ENCODE assay signal across 1 cellular context in the genomic region with DNA sequence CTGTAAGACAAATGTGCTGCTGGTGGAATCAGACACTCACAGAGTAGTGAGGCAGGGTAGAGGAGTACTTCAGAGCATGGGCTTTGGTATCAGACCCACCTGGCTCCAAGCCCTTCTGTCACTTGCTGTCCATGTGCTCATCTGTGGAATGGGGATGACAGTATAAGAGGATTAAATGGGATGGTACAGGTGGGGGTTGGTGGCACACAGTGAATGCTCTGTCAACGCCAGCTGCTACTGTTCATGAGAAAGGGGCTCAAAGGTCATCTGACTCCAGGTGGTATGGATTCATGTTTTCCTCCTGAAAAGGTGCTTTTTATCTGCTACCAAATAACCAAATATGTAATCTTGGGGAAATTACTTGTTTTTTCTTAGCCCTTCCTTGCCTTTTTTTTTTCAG.
TF ChIP-seq lines count a peak whose summit lies in the region.

No MANE protein-coding gene starts in this region.

TF ChIP-seq in HepG2, 621 proteins besides CTCF, POLR2A, EP300 and RAD21:
- TF ChIP-seq, protein P1, sequence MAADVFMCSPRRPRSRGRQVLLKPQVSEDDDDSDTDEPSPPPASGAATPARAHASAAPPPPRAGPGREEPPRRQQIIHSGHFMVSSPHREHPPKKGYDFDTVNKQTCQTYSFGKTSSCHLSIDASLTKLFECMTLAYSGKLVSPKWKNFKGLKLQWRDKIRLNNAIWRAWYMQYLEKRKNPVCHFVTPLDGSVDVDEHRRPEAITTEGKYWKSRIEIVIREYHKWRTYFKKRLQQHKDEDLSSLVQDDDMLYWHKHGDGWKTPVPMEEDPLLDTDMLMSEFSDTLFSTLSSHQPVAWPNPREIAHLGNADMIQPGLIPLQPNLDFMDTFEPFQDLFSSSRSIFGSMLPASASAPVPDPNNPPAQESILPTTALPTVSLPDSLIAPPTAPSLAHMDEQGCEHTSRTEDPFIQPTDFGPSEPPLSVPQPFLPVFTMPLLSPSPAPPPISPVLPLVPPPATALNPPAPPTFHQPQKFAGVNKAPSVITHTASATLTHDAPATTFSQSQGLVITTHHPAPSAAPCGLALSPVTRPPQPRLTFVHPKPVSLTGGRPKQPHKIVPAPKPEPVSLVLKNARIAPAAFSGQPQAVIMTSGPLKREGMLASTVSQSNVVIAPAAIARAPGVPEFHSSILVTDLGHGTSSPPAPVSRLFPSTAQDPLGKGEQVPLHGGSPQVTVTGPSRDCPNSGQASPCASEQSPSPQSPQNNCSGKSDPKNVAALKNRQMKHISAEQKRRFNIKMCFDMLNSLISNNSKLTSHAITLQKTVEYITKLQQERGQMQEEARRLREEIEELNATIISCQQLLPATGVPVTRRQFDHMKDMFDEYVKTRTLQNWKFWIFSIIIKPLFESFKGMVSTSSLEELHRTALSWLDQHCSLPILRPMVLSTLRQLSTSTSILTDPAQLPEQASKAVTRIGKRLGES (CRISPR knock-in tag; IDR thresholded peaks at IDR 0.05; ENCODE audit: borderline replicate concordance): no peak
- peak; percentile 48; the same call in 1 of the 2 replicates for TF ChIP-seq HNF4G (IDR thresholded peaks at IDR 0.05; ENCODE audit: borderline replicate concordance, low read depth, low read length)
- no peak for TF ChIP-seq HNF4G (CRISPR knock-in tag; IDR thresholded peaks at IDR 0.05; ENCODE audit: borderline replicate concordance, low read depth)
- no peak for TF ChIP-seq THYN1 (CRISPR knock-in tag; IDR thresholded peaks at IDR 0.05; ENCODE audit: borderline replicate concordance, low read depth)
- TF ChIP-seq, protein P2, sequence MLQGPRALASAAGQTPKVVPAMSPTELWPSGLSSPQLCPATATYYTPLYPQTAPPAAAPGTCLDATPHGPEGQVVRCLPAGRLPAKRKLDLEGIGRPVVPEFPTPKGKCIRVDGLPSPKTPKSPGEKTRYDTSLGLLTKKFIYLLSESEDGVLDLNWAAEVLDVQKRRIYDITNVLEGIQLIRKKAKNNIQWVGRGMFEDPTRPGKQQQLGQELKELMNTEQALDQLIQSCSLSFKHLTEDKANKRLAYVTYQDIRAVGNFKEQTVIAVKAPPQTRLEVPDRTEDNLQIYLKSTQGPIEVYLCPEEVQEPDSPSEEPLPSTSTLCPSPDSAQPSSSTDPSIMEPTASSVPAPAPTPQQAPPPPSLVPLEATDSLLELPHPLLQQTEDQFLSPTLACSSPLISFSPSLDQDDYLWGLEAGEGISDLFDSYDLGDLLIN (CRISPR knock-in tag; IDR thresholded peaks at IDR 0.05; ENCODE audit: borderline replicate concordance): no peak
- no peak for TF ChIP-seq ZNF225 (CRISPR knock-in tag; IDR thresholded peaks at IDR 0.05)
- TF ChIP-seq, protein P3, sequence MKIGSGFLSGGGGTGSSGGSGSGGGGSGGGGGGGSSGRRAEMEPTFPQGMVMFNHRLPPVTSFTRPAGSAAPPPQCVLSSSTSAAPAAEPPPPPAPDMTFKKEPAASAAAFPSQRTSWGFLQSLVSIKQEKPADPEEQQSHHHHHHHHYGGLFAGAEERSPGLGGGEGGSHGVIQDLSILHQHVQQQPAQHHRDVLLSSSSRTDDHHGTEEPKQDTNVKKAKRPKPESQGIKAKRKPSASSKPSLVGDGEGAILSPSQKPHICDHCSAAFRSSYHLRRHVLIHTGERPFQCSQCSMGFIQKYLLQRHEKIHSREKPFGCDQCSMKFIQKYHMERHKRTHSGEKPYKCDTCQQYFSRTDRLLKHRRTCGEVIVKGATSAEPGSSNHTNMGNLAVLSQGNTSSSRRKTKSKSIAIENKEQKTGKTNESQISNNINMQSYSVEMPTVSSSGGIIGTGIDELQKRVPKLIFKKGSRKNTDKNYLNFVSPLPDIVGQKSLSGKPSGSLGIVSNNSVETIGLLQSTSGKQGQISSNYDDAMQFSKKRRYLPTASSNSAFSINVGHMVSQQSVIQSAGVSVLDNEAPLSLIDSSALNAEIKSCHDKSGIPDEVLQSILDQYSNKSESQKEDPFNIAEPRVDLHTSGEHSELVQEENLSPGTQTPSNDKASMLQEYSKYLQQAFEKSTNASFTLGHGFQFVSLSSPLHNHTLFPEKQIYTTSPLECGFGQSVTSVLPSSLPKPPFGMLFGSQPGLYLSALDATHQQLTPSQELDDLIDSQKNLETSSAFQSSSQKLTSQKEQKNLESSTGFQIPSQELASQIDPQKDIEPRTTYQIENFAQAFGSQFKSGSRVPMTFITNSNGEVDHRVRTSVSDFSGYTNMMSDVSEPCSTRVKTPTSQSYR (CRISPR knock-in tag; IDR thresholded peaks at IDR 0.05; ENCODE audit: borderline replicate concordance): peak; percentile 74; the same call in 1 of the 2 replicates
- no peak for TF ChIP-seq ZNF30 (CRISPR knock-in tag; IDR thresholded peaks at IDR 0.05)
- no peak for TF ChIP-seq NR2F1 (CRISPR knock-in tag; IDR thresholded peaks at IDR 0.05)
- TF ChIP-seq, protein P4, sequence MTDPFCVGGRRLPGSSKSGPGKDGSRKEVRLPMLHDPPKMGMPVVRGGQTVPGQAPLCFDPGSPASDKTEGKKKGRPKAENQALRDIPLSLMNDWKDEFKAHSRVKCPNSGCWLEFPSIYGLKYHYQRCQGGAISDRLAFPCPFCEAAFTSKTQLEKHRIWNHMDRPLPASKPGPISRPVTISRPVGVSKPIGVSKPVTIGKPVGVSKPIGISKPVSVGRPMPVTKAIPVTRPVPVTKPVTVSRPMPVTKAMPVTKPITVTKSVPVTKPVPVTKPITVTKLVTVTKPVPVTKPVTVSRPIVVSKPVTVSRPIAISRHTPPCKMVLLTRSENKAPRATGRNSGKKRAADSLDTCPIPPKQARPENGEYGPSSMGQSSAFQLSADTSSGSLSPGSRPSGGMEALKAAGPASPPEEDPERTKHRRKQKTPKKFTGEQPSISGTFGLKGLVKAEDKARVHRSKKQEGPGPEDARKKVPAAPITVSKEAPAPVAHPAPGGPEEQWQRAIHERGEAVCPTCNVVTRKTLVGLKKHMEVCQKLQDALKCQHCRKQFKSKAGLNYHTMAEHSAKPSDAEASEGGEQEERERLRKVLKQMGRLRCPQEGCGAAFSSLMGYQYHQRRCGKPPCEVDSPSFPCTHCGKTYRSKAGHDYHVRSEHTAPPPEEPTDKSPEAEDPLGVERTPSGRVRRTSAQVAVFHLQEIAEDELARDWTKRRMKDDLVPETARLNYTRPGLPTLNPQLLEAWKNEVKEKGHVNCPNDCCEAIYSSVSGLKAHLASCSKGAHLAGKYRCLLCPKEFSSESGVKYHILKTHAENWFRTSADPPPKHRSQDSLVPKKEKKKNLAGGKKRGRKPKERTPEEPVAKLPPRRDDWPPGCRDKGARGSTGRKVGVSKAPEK (CRISPR knock-in tag; IDR thresholded peaks at IDR 0.05; ENCODE audit: borderline replicate concordance): no peak
- TF ChIP-seq, protein P5, sequence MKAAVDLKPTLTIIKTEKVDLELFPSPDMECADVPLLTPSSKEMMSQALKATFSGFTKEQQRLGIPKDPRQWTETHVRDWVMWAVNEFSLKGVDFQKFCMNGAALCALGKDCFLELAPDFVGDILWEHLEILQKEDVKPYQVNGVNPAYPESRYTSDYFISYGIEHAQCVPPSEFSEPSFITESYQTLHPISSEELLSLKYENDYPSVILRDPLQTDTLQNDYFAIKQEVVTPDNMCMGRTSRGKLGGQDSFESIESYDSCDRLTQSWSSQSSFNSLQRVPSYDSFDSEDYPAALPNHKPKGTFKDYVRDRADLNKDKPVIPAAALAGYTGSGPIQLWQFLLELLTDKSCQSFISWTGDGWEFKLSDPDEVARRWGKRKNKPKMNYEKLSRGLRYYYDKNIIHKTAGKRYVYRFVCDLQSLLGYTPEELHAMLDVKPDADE (CRISPR knock-in tag; IDR thresholded peaks at IDR 0.05): no peak
- no peak for TF ChIP-seq ZFP90 (CRISPR knock-in tag; IDR thresholded peaks at IDR 0.05; ENCODE audit: borderline replicate concordance)
- TF ChIP-seq MEIS2 (CRISPR knock-in tag; IDR thresholded peaks at IDR 0.05): no peak
- no peak for TF ChIP-seq NFYB (CRISPR knock-in tag; IDR thresholded peaks at IDR 0.05)
- no peak for TF ChIP-seq SUZ12 (IDR thresholded peaks at IDR 0.05; ENCODE audit: low read depth, low read length)
- TF ChIP-seq, protein P6, sequence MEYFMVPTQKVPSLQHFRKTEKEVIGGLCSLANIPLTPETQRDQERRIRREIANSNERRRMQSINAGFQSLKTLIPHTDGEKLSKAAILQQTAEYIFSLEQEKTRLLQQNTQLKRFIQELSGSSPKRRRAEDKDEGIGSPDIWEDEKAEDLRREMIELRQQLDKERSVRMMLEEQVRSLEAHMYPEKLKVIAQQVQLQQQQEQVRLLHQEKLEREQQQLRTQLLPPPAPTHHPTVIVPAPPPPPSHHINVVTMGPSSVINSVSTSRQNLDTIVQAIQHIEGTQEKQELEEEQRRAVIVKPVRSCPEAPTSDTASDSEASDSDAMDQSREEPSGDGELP (IDR thresholded peaks at IDR 0.05; ENCODE audit: borderline replicate concordance, low read depth): peak; percentile 70; the same call in 1 of the 2 replicates
- TF ChIP-seq ZNF879 (CRISPR knock-in tag; IDR thresholded peaks at IDR 0.05): no peak
- peak; percentile 65 for TF ChIP-seq HNF4A (CRISPR knock-in tag; IDR thresholded peaks at IDR 0.05)
- TF ChIP-seq ZNF629 (CRISPR knock-in tag; conservative IDR thresholded peaks at IDR 0.05): peak; percentile 85
- peak; percentile 46; the same call in 1 of the 2 replicates for TF ChIP-seq KDM1A (CRISPR knock-in tag; IDR thresholded peaks at IDR 0.05)
- TF ChIP-seq HOXA9 (CRISPR knock-in tag; IDR thresholded peaks at IDR 0.05; ENCODE audit: borderline replicate concordance): no peak
- no peak for TF ChIP-seq SOX5 (CRISPR knock-in tag; IDR thresholded peaks at IDR 0.05; ENCODE audit: borderline replicate concordance)
- TF ChIP-seq, protein P7, sequence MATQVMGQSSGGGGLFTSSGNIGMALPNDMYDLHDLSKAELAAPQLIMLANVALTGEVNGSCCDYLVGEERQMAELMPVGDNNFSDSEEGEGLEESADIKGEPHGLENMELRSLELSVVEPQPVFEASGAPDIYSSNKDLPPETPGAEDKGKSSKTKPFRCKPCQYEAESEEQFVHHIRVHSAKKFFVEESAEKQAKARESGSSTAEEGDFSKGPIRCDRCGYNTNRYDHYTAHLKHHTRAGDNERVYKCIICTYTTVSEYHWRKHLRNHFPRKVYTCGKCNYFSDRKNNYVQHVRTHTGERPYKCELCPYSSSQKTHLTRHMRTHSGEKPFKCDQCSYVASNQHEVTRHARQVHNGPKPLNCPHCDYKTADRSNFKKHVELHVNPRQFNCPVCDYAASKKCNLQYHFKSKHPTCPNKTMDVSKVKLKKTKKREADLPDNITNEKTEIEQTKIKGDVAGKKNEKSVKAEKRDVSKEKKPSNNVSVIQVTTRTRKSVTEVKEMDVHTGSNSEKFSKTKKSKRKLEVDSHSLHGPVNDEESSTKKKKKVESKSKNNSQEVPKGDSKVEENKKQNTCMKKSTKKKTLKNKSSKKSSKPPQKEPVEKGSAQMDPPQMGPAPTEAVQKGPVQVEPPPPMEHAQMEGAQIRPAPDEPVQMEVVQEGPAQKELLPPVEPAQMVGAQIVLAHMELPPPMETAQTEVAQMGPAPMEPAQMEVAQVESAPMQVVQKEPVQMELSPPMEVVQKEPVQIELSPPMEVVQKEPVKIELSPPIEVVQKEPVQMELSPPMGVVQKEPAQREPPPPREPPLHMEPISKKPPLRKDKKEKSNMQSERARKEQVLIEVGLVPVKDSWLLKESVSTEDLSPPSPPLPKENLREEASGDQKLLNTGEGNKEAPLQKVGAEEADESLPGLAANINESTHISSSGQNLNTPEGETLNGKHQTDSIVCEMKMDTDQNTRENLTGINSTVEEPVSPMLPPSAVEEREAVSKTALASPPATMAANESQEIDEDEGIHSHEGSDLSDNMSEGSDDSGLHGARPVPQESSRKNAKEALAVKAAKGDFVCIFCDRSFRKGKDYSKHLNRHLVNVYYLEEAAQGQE (IDR thresholded peaks at IDR 0.05; ENCODE audit: borderline replicate concordance in 1 of 2, low read depth in 1 of 2, low read length in 2 of 2): no peak
- no peak for TF ChIP-seq ZNF777 (CRISPR knock-in tag; IDR thresholded peaks at IDR 0.05)
- no peak for TF ChIP-seq ZNF549 (CRISPR knock-in tag; IDR thresholded peaks at IDR 0.05)
- no peak for TF ChIP-seq ZNF121 (CRISPR knock-in tag; IDR thresholded peaks at IDR 0.05)
- TF ChIP-seq FOXC1 (CRISPR knock-in tag; IDR thresholded peaks at IDR 0.05; ENCODE audit: borderline replicate concordance): no peak
- no peak for TF ChIP-seq ZNF619 (CRISPR knock-in tag; IDR thresholded peaks at IDR 0.05)
